Comparison of ENCODE assay signal across 11 cellular contexts in genomic region chr19:48481846-48482639, GRCh38. TPM values are rescaled to one million over a fixed set of nuclear protein-coding genes. Genes with fewer than 3 reads are reported as not detected.
DNase-seq lines count a peak whose midpoint lies in the region; ATAC-seq and TF ChIP-seq lines count a peak whose summit lies in the region.
"Had no signal": no experiment of that assay in that cellular context is flagged by ENCODE, and none has a peak within 500 bp of the region (broad histone marks: within the 10 kb centered on the region; RNA-seq: fewer than 3 reads in every experiment).

No MANE protein-coding gene starts in this region.

- H3K4me3 Mint-ChIP-seq in activated naive CD8-positive, alpha-beta T cell treated with anti-CD3 and anti-CD28 coated beads, Interleukin-2, amount 50 U/mL, for 24 hours: peak overlapping the region; percentile 24
- H3K4me3 Mint-ChIP-seq in naive B cell: peak overlapping the region in 7 of 8 donors; percentile 48 to 94 (median 86)

- H3K4me3 ChIP-seq in HCT116 (replicated peaks in 1 of 2; ENCODE audit: low read depth in 1 of 2, low read length in 2 of 2): no peak overlapping the region

- TF ChIP-seq POLR2A in HCT116 (IDR thresholded peaks at IDR 0.05; ENCODE audit: borderline replicate concordance, extremely low read depth, insufficient read depth, insufficient read length): no peak

- no peaks in the 10 kb centered on the region for H4K20me1 ChIP-seq in HCT116 (ENCODE audit: insufficient read depth)

- no peaks in the 10 kb centered on the region for H3K79me2 ChIP-seq in HCT116 (ENCODE audit: insufficient read depth, low read length)
- H3K79me2 ChIP-seq: parathyroid adenoma had no signal

- no peak overlapping the region for H2AFZ ChIP-seq in HCT116 (ENCODE audit: low read depth, low read length, poor library complexity, severe bottlenecking)
- H2AFZ ChIP-seq: parathyroid adenoma had no signal

- H3K9me3 ChIP-seq in HCT116 (ENCODE audit: control insufficient read depth in 1 of 2, insufficient read depth in 1 of 2, low read depth in 1 of 2, low read length in 2 of 2): no peaks in the 10 kb centered on the region

- H3K36me3 ChIP-seq in HCT116 (ENCODE audit: control insufficient read depth in 1 of 2, insufficient read depth in 2 of 2, low read length in 2 of 2): peaks cover 2 to 19% of the 10 kb centered on the region in 2 experiments; a peak in 1 of 4 replicates

- H3K9ac ChIP-seq in HCT116 (ENCODE audit: low read length): no peak overlapping the region
- H3K9ac ChIP-seq: parathyroid adenoma had no signal

- ATAC-seq in HCT116 (no peak), naive B cell (ENCODE audit: low read depth in 2 of 2) (no peak), HG03108 (IDR thresholded peaks at IDR 0.05; ENCODE audit: unreplicated experiment) (no peak), HG02678 (IDR thresholded peaks at IDR 0.05; ENCODE audit: unreplicated experiment) (no peak)
- ATAC-seq in activated naive CD8-positive, alpha-beta T cell treated with anti-CD3 and anti-CD28 coated beads, Interleukin-2, amount 50 U/mL, for 24 hours: no peak

- no peaks in the 10 kb centered on the region for H3K9me2 ChIP-seq in HCT116 (ENCODE audit: insufficient read depth)

- H3K9me3 Mint-ChIP-seq in activated naive CD8-positive, alpha-beta T cell treated with anti-CD3 and anti-CD28 coated beads, Interleukin-2, amount 50 U/mL, for 24 hours: no peaks in the 10 kb centered on the region
- no peaks in the 10 kb centered on the region for H3K9me3 Mint-ChIP-seq in naive B cell

- DNase-seq in NCI-H2107 treated with DMSO at 0.1 percent for 48 hours (lab: John Stamatoyannopoulos, UW; ENCODE audit: unreplicated experiment): peak; percentile 31
- DNase-seq in NCI-H2107 (lab: John Stamatoyannopoulos, UW): no peak
- no peak for DNase-seq in HCT116 (ENCODE audit: low read depth, low spot score)
- DNase-seq in activated naive CD8-positive, alpha-beta T cell treated with anti-CD3 and anti-CD28 coated beads, Interleukin-2, amount 50 U/mL, for 24 hours: no peak
- no peak for DNase-seq in naive B cell
- no peak for DNase-seq in occipital lobe (lab: John Stamatoyannopoulos, UW)
- DNase-seq: NCI-H526, trophoblast cell had no signal

- peaks cover 21% of the 10 kb centered on the region for H3K4me1 Mint-ChIP-seq in activated naive CD8-positive, alpha-beta T cell treated with anti-CD3 and anti-CD28 coated beads, Interleukin-2, amount 50 U/mL, for 24 hours
- H3K4me1 Mint-ChIP-seq in naive B cell: peaks cover 13 to 19% (median 18%) of the 10 kb centered on the region in 3 donors

- no peak for TF ChIP-seq CTCF in HCT116 (IDR thresholded peaks at IDR 0.05 in 2 of 3, conservative IDR thresholded peaks at IDR 0.05 in 1 of 3; ENCODE audit: borderline replicate concordance in 1 of 3, insufficient read depth in 1 of 3, low read depth in 2 of 3, low read length in 2 of 3)

- H3K4me1 ChIP-seq in HCT116 (ENCODE audit: control insufficient read depth in 1 of 2, insufficient read depth in 2 of 2, low read length in 2 of 2): peaks cover 12 to 40% of the 10 kb centered on the region in 2 experiments

- intact Hi-C loops in HCT116 (cut with micrococcal nuclease): no loop called here

- RAD21 ChIA-PET in HCT116 (lab: Charles Lee; ENCODE audit: low non-redundant PET in 1 of 2, low total read pairs in 2 of 2, uncharacterized antibody in 2 of 2, unreplicated experiment in 2 of 2): no interaction called here

- CTCF ChIA-PET in HCT116 (lab: Charles Lee): no interaction called here

- POLR2A ChIA-PET in HCT116 (lab: Charles Lee): no interaction called here

- TSS peak; percentile 25 for BruUV-seq in HCT116 (replicated peaks; lab: Mats Ljungman, UMichigan)

- H3K27me3 ChIP-seq in HCT116 (ENCODE audit: insufficient read depth, low read length): no peaks in the 10 kb centered on the region

- H3K36me3 Mint-ChIP-seq in activated naive CD8-positive, alpha-beta T cell treated with anti-CD3 and anti-CD28 coated beads, Interleukin-2, amount 50 U/mL, for 24 hours (ENCODE audit: low read depth): peaks cover 2% of the 10 kb centered on the region
- H3K36me3 Mint-ChIP-seq in naive B cell: no peaks in the 10 kb centered on the region

- H3K27ac Mint-ChIP-seq in activated naive CD8-positive, alpha-beta T cell treated with anti-CD3 and anti-CD28 coated beads, Interleukin-2, amount 50 U/mL, for 24 hours: peak overlapping the region; percentile 87
- H3K27ac Mint-ChIP-seq in naive B cell: peak overlapping the region in 2 of 6 donors; percentile 16 to 41

- no peak overlapping the region for H3K4me2 ChIP-seq in HCT116 (ENCODE audit: low read length)

- TF ChIP-seq RAD21 in HCT116 (IDR thresholded peaks at IDR 0.05; ENCODE audit: low read depth): no peak

- H3K27me3 Mint-ChIP-seq in activated naive CD8-positive, alpha-beta T cell treated with anti-CD3 and anti-CD28 coated beads, Interleukin-2, amount 50 U/mL, for 24 hours: no peaks in the 10 kb centered on the region
- peaks cover 0 to 12% (median 8%) of the 10 kb centered on the region in 3 donors for H3K27me3 Mint-ChIP-seq in naive B cell

- no peak overlapping the region; the same call in 1 of the 2 replicates for H3K27ac ChIP-seq in HCT116 (ENCODE audit: low read depth, low read length)
- H3K27ac ChIP-seq: parathyroid adenoma had no signal

TF ChIP-seq in HCT116, 20 proteins besides CTCF, POLR2A, EP300 and RAD21:
- TF ChIP-seq JUND (IDR thresholded peaks at IDR 0.05): 0 out of 2 replicates have a peak, but pooled peaks have one; percentile 16
- TF ChIP-seq TCF7L2 (IDR thresholded peaks at IDR 0.05; ENCODE audit: borderline replicate concordance, extremely low read depth, insufficient read depth, insufficient read length): no peak

RNA-seq across cellular contexts. Expression of gene CYTH2, which starts 12.9 kb away (rescaled TPM):
- 75.3 TPM for total RNA-seq in HCT116 (2021; ENCODE audit: unreplicated experiment)
- 49.9 and 58.4 TPM in 2 replicates for polyA plus RNA-seq in HCT116 (2012)
- polyA plus RNA-seq in naive B cell (ENCODE audit: low read depth in 6 of 6): 10 to 100 TPM in 5 of 6 donors, 1 to 10 TPM in 1; 10.0 to 29.9 (median 20.3) TPM
- total RNA-seq in occipital lobe: 71.0 TPM

RNA-seq across cellular contexts. Expression of gene KCNJ14, which starts 26.7 kb away (rescaled TPM):
- total RNA-seq in HCT116 (2021; ENCODE audit: unreplicated experiment) (2.5 TPM), occipital lobe (0.47 TPM)
- polyA plus RNA-seq in HCT116 (2012): 1.1 and 1.6 TPM in 2 replicates
- under 1 TPM in 5 of 6 donors, not detected in 1; 0.12 to 0.72 (median 0.24) TPM for polyA plus RNA-seq in naive B cell (ENCODE audit: low read depth in 6 of 6)

RNA-seq across cellular contexts. Expression of gene LMTK3, which starts 29.6 kb away (rescaled TPM):
- 19.9 TPM for total RNA-seq in HCT116 (2021; ENCODE audit: unreplicated experiment)
- 8.9 and 12.1 TPM in 2 replicates for polyA plus RNA-seq in HCT116 (2012)
- not detected for polyA plus RNA-seq in naive B cell (ENCODE audit: low read depth in 6 of 6)
- 9.5 TPM for total RNA-seq in occipital lobe

RNA-seq across cellular contexts. Expression of gene GRWD1, which starts 36.3 kb away (rescaled TPM):
- total RNA-seq in HCT116 (2021; ENCODE audit: unreplicated experiment) (64.8 TPM), occipital lobe (9.7 TPM)
- 25.1 and 25.5 TPM in 2 replicates for polyA plus RNA-seq in HCT116 (2012)
- polyA plus RNA-seq in naive B cell (ENCODE audit: low read depth in 6 of 6): 10 to 100 TPM; 27.8 to 44.8 (median 37.1) TPM
